Comparison of ENCODE assay signal across 9 cellular contexts in genomic region chr15:38084289-38084688, GRCh38.
DNase-seq lines count a peak whose midpoint lies in the region; ATAC-seq and TF ChIP-seq lines count a peak whose summit lies in the region.
"Had no signal": no experiment of that assay in that cellular context is flagged by ENCODE, and none has a peak within 500 bp of the region (broad histone marks: within the 10 kb centered on the region; RNA-seq: fewer than 3 reads in every experiment).

No MANE protein-coding gene starts in this region.

- H3K36me3 Mint-ChIP-seq in activated T-helper 1 cell treated with anti-CD3 and anti-CD28 coated beads, Interleukin-12 subunit alpha, Interleukin-12 subunit beta, Interleukin-2, Interleukin-4 antibody, amounts not matched to agents 30 ng/mL and 10 ng/mL and 1 ng/mL, durations not matched to agents 14 hours and 24 hours and 36 hours (ENCODE audit: low read depth), result no peaks in the 10 kb centered on the region

- peaks cover 16% of the 10 kb centered on the region for H3K27me3 Mint-ChIP-seq in activated T-helper 1 cell treated with anti-CD3 and anti-CD28 coated beads, Interleukin-12 subunit alpha, Interleukin-12 subunit beta, Interleukin-2, Interleukin-4 antibody, amounts not matched to agents 30 ng/mL and 10 ng/mL and 1 ng/mL, durations not matched to agents 14 hours and 24 hours and 36 hours (ENCODE audit: insufficient read depth)

- no peak for TF ChIP-seq POLR2A in GM18505 (IDR thresholded peaks at IDR 0.05; ENCODE audit: borderline replicate concordance, extremely low read depth, insufficient read depth, insufficient read length)

- peak overlapping the region; percentile 28; the same call in 1 of the 2 replicates for H3K27ac ChIP-seq in Karpas-422 (ENCODE audit: low read length)
- H3K27ac ChIP-seq: body of pancreas had no signal

- no peaks in the 10 kb centered on the region for H3K36me3 ChIP-seq in Karpas-422 (ENCODE audit: insufficient read depth, low read length)

- no peak for TF ChIP-seq CTCF in foreskin fibroblast (IDR thresholded peaks at IDR 0.05; ENCODE audit: low read depth, low read length)

- no peak overlapping the region for H3K9ac ChIP-seq in Karpas-422 (ENCODE audit: low read length)

- H3K9me2 ChIP-seq in Karpas-422 (replicated peaks; ENCODE audit: insufficient read depth, low read length), result no peaks in the 10 kb centered on the region

- peaks cover 10% of the 10 kb centered on the region for H3K4me1 Mint-ChIP-seq in activated T-helper 1 cell treated with anti-CD3 and anti-CD28 coated beads, Interleukin-12 subunit alpha, Interleukin-12 subunit beta, Interleukin-2, Interleukin-4 antibody, amounts not matched to agents 30 ng/mL and 10 ng/mL and 1 ng/mL, durations not matched to agents 14 hours and 24 hours and 36 hours (ENCODE audit: low read depth)

- no peaks in the 10 kb centered on the region for H3K9me3 Mint-ChIP-seq in activated T-helper 1 cell treated with anti-CD3 and anti-CD28 coated beads, Interleukin-12 subunit alpha, Interleukin-12 subunit beta, Interleukin-2, Interleukin-4 antibody, amounts not matched to agents 30 ng/mL and 10 ng/mL and 1 ng/mL, durations not matched to agents 14 hours and 24 hours and 36 hours

- DNase-seq in Karpas-422, result no peak
- peak; percentile 64 to 67 for DNase-seq in foreskin fibroblast
- no peak for DNase-seq in T-helper 9 cell
- DNase-seq in HK-2 (ENCODE audit: unreplicated experiment), result no peak
- DNase-seq in activated T-helper 1 cell treated with anti-CD3 and anti-CD28 coated beads, Interleukin-12 subunit alpha, Interleukin-12 subunit beta, Interleukin-2, Interleukin-4 antibody, amounts not matched to agents 30 ng/mL and 10 ng/mL and 1 ng/mL, durations not matched to agents 14 hours and 24 hours and 36 hours (ENCODE audit: low spot score), result no peak
- DNase-seq in NCI-H2081 treated with DMSO at 0.1 percent for 48 hours (lab: John Stamatoyannopoulos, UW), result no peak

- intact Hi-C loops in activated T-helper 1 cell treated with anti-CD3 and anti-CD28 coated beads, Interleukin-12 subunit alpha, Interleukin-12 subunit beta, Interleukin-2, Interleukin-4 antibody, amounts not matched to agents 30 ng/mL and 10 ng/mL and 1 ng/mL, durations not matched to agents 14 hours and 24 hours and 36 hours (cut with micrococcal nuclease), result loop anchor here (2.0 kb wide), 1 partner anchor 341 kb away; no protein-coding TSS in a partner anchor

- H3K27me3 ChIP-seq in Karpas-422 (ENCODE audit: low read length), result no peaks in the 10 kb centered on the region
- H3K27me3 ChIP-seq: body of pancreas had no signal

- 0 out of 2 replicates have a peak overlapping the region, but pooled peaks have one; percentile 6 for H3K4me3 ChIP-seq in Karpas-422 (ENCODE audit: low read length)
- no peak overlapping the region for H3K4me3 ChIP-seq in foreskin fibroblast (ENCODE audit: low read depth in 1 of 2, low read length in 2 of 2)
- H3K4me3 ChIP-seq: body of pancreas had no signal

- no peak overlapping the region for H3K27ac Mint-ChIP-seq in activated T-helper 1 cell treated with anti-CD3 and anti-CD28 coated beads, Interleukin-12 subunit alpha, Interleukin-12 subunit beta, Interleukin-2, Interleukin-4 antibody, amounts not matched to agents 30 ng/mL and 10 ng/mL and 1 ng/mL, durations not matched to agents 14 hours and 24 hours and 36 hours

- H2AFZ ChIP-seq in Karpas-422 (ENCODE audit: low read length), result no peak overlapping the region

- H3K79me2 ChIP-seq in Karpas-422 (ENCODE audit: low read length), result no peaks in the 10 kb centered on the region

- H3K4me1 ChIP-seq in Karpas-422 (ENCODE audit: low read length), result peaks cover 55% of the 10 kb centered on the region

- no peak overlapping the region for H3K4me3 Mint-ChIP-seq in activated T-helper 1 cell treated with anti-CD3 and anti-CD28 coated beads, Interleukin-12 subunit alpha, Interleukin-12 subunit beta, Interleukin-2, Interleukin-4 antibody, amounts not matched to agents 30 ng/mL and 10 ng/mL and 1 ng/mL, durations not matched to agents 14 hours and 24 hours and 36 hours

- ATAC-seq in GM18505 (IDR thresholded peaks at IDR 0.05; ENCODE audit: unreplicated experiment), result peak; percentile 70
- ATAC-seq in GM21786 (IDR thresholded peaks at IDR 0.05; ENCODE audit: unreplicated experiment), result peak; percentile 70
- ATAC-seq: body of pancreas had no signal

- H4K20me1 ChIP-seq in Karpas-422 (ENCODE audit: insufficient read depth, low read depth, low read length), result no peaks in the 10 kb centered on the region

- no peaks in the 10 kb centered on the region for H3K9me3 ChIP-seq in Karpas-422 (ENCODE audit: low read length)
- H3K9me3 ChIP-seq: body of pancreas had no signal

- H3K4me2 ChIP-seq in Karpas-422 (ENCODE audit: low read depth, low read length, poor library complexity, severe bottlenecking), result peak overlapping the region; percentile 59

Comparison
In these comparisons a context has a peak if more than half of its experiments do, and no peak if none do; other contexts are left out.
1. DNase-seq: peak in foreskin fibroblast (2 of 2); none in Karpas-422 (single experiment), T-helper 9 cell (single experiment), HK-2 (single experiment), activated T-helper 1 cell treated with anti-CD3 and anti-CD28 coated beads, Interleukin-12 subunit alpha, Interleukin-12 subunit beta, Interleukin-2, Interleukin-4 antibody, amounts not matched to agents 30 ng/mL and 10 ng/mL and 1 ng/mL, durations not matched to agents 14 hours and 24 hours and 36 hours (single experiment) and NCI-H2081 treated with DMSO at 0.1 percent for 48 hours (single experiment).